ENCODE assay signal across 1 cellular context in genomic region chr12:69339999-69340398, GRCh38.
TF ChIP-seq lines count a peak whose summit lies in the region.

No MANE protein-coding gene starts in this region.

TF ChIP-seq in K562, 482 proteins besides CTCF, POLR2A, EP300 and RAD21 (continued from another document):
- TF ChIP-seq ZBTB5 (IDR thresholded peaks at IDR 0.05) (no peak), ESRRB (CRISPR knock-in tag; IDR thresholded peaks at IDR 0.05; ENCODE audit: borderline replicate concordance) (no peak), SMAD1 (IDR thresholded peaks at IDR 0.05; ENCODE audit: low read depth, low read length, partially characterized antibody) (no peak)
